27 cellular contexts compared by ENCODE assay signal in genomic region chr4:120055167-120055566, GRCh38. TPM values are rescaled to one million over a fixed set of nuclear protein-coding genes. Genes with fewer than 3 reads are reported as not detected.
DNase-seq lines count a peak whose midpoint lies in the region; ATAC-seq and TF ChIP-seq lines count a peak whose summit lies in the region.
"Had no signal": no experiment of that assay in that cellular context is flagged by ENCODE, and none has a peak within 500 bp of the region (broad histone marks: within the 10 kb centered on the region; RNA-seq: fewer than 3 reads in every experiment).

No MANE protein-coding gene starts in this region.

- no peak overlapping the region for H3K9ac ChIP-seq in mesenchymal stem cell (ENCODE audit: low read length)

- no peak for ATAC-seq in GM21717 (IDR thresholded peaks at IDR 0.05; ENCODE audit: unreplicated experiment)
- ATAC-seq: activated T-cell treated with anti-CD3 and anti-CD28 coated beads, Interleukin-2, amount 50 U/mL, for 72 hours; GM23338; heart right ventricle; left cardiac atrium; stimulated activated memory B cell treated with anti-CD40 and anti-IgM and Interleukin-4, amounts not matched to agents 10 μg/mL and 1 μg/mL and 100 μg/mL, for 72 hours had no signal

- no peak overlapping the region for H2AK5ac ChIP-seq in mesenchymal stem cell (ENCODE audit: low read length, severe bottlenecking)

- H3K27ac ChIP-seq in ascending aorta (peak overlapping the region; percentile 77 to 87), mesenchymal stem cell (ENCODE audit: low read length, poor library complexity, severe bottlenecking) (no peak overlapping the region), tibial artery (peak overlapping the region; percentile 66 to 79), coronary artery (peak overlapping the region in 1 of 2 donors; percentile 62)
- H3K27ac ChIP-seq: cardiac muscle cell, heart right ventricle, right atrium auricular region had no signal

- H3K4me1 ChIP-seq in ascending aorta (peaks cover 6 to 24% of the 10 kb centered on the region in 2 donors), mesenchymal stem cell (ENCODE audit: control insufficient read depth, insufficient read depth, low read depth, low read length) (peaks cover 2% of the 10 kb centered on the region), tibial artery (peaks cover 0 to 33% (median 9%) of the 10 kb centered on the region in 4 donors)
- H3K4me1 ChIP-seq: right atrium auricular region had no signal

- no CpG with 5 or more reads among the region's 1 CpG for WGBS in mesenchymal stem cell

- peaks cover 8% of the 10 kb centered on the region for H3K79me1 ChIP-seq in mesenchymal stem cell (replicated peaks; ENCODE audit: low read length, poor library complexity, severe bottlenecking)

- no peak overlapping the region for H3K4me2 ChIP-seq in mesenchymal stem cell (ENCODE audit: low read length, poor library complexity, severe bottlenecking)
- H3K4me2 ChIP-seq: GM23338 had no signal

- intact Hi-C loops in ascending aorta (cut with DNase I) (loop anchor here (5.0 to 10.0 kb wide), 2 partner anchors 600 to 1073 kb away; no protein-coding TSS in a partner anchor), tibial artery (cut with DNase I; ENCODE audit: low total_unique reads) (loop anchor here (5.0 kb wide), 1 partner anchor 743 kb away; no protein-coding TSS in a partner anchor)

- no peak overlapping the region for H2AFZ ChIP-seq in mesenchymal stem cell (ENCODE audit: low read depth, low read length)
- H2AFZ ChIP-seq: GM23338 had no signal

- H3K23ac ChIP-seq in mesenchymal stem cell (ENCODE audit: low read length in 2 of 2): no peak overlapping the region

- DNase-seq in NOMO-1 treated with DMSO at 0.1 percent for 48 hours (lab: John Stamatoyannopoulos, UW; ENCODE audit: unreplicated experiment) (peak; percentile 11), NOMO-1 treated with dmso at 0.1 percent for 144 hours (lab: John Stamatoyannopoulos, UW; ENCODE audit: unreplicated experiment) (no peak), ascending aorta (ENCODE audit: low spot score in 2 of 2) (no peak), mesenchymal stem cell (peak; percentile 68), tibial artery (no peak), midbrain (lab: John Stamatoyannopoulos, UW) (no peak), coronary artery (ENCODE audit: low spot score) (no peak)
- DNase-seq: activated CD4-positive, alpha-beta T cell treated with anti-CD3 and anti-CD28 coated beads, Interleukin-2, amount 10 ng/mL, durations not matched to agents 24 days and 14 days; activated naive CD4-positive, alpha-beta T cell treated with anti-CD3 and anti-CD28 coated beads for 36 hours; activated T-cell treated with anti-CD3 and anti-CD28 coated beads, Interleukin-2, amount 50 U/mL, for 72 hours; amygdala; dermis blood vessel endothelial cell; DMS53; GF-D8; heart right ventricle; KG1; left cardiac atrium; naive B cell; NCI-H187 treated with DMSO at 0.1 percent for 48 hours; NCI-H446 treated with DMSO at 0.1 percent for 48 hours; occipital lobe; stimulated activated CD4-positive, alpha-beta T cell treated with anti-CD3 and anti-CD28 coated beads, Interleukin-4, amount 100 ng/mL, for 1 hour had no signal

- no peak overlapping the region for H2BK12ac ChIP-seq in mesenchymal stem cell (ENCODE audit: low read length in 2 of 2)

- H2BK15ac ChIP-seq in mesenchymal stem cell (ENCODE audit: low read depth, poor library complexity, severe bottlenecking): no peak overlapping the region

- H3K9me3 ChIP-seq in ascending aorta (no peaks in the 10 kb centered on the region), mesenchymal stem cell (ENCODE audit: control insufficient read depth, low read length) (no peaks in the 10 kb centered on the region), tibial artery (no peaks in the 10 kb centered on the region)
- H3K9me3 ChIP-seq: heart right ventricle, right atrium auricular region had no signal

- no peak overlapping the region for H3K4ac ChIP-seq in mesenchymal stem cell (ENCODE audit: low read depth in 1 of 2, low read length in 2 of 2)

- H2BK5ac ChIP-seq in mesenchymal stem cell (ENCODE audit: low read depth, low read length, poor library complexity, severe bottlenecking): no peak overlapping the region

- H3K14ac ChIP-seq in mesenchymal stem cell (ENCODE audit: low read length in 2 of 2): no peak overlapping the region

- no peak overlapping the region for H2BK120ac ChIP-seq in mesenchymal stem cell (ENCODE audit: low read depth, low read length)

- no peak overlapping the region for H3K4me3 ChIP-seq in ascending aorta
- no peak overlapping the region for H3K4me3 ChIP-seq in mesenchymal stem cell (ENCODE audit: insufficient read depth in 1 of 2, low read depth in 1 of 2, low read length in 2 of 2)
- no peak overlapping the region for H3K4me3 ChIP-seq in tibial artery
- H3K4me3 ChIP-seq in coronary artery: no peak overlapping the region
- H3K4me3 ChIP-seq: cardiac muscle cell, GM23338, heart right ventricle, right atrium auricular region had no signal

- no peak overlapping the region for H4K91ac ChIP-seq in mesenchymal stem cell (ENCODE audit: low read length)

- H3K27me3 ChIP-seq in ascending aorta: no peaks in the 10 kb centered on the region
- no peaks in the 10 kb centered on the region for H3K27me3 ChIP-seq in mesenchymal stem cell (ENCODE audit: control insufficient read depth in 1 of 2, insufficient read depth in 1 of 2, low read length in 2 of 2)
- no peaks in the 10 kb centered on the region for H3K27me3 ChIP-seq in tibial artery
- H3K27me3 ChIP-seq: cardiac muscle cell, heart right ventricle, right atrium auricular region had no signal

- no peak overlapping the region for H3K18ac ChIP-seq in mesenchymal stem cell (ENCODE audit: low read depth in 1 of 2, low read length in 2 of 2)

- no peak for TF ChIP-seq CTCF in ascending aorta (IDR thresholded peaks at IDR 0.05)
- TF ChIP-seq CTCF in tibial artery (IDR thresholded peaks at IDR 0.05): no peak
- no peak for TF ChIP-seq CTCF in coronary artery (IDR thresholded peaks at IDR 0.05)

- H4K8ac ChIP-seq in mesenchymal stem cell (ENCODE audit: low read length): no peak overlapping the region

- H3K36me3 ChIP-seq in ascending aorta (no peaks in the 10 kb centered on the region), mesenchymal stem cell (ENCODE audit: control insufficient read depth in 1 of 2, insufficient read depth in 2 of 2, low read depth in 1 of 2, low read length in 2 of 2) (no peaks in the 10 kb centered on the region), tibial artery (no peaks in the 10 kb centered on the region)
- H3K36me3 ChIP-seq: right atrium auricular region had no signal

RNA-seq across cellular contexts. Expression of gene MAD2L1, which starts 11.5 kb away (rescaled TPM):
- 12.8 TPM for total RNA-seq in ascending aorta
- polyA plus RNA-seq in mesenchymal stem cell (2013, experiment 1 of 2): 5.1 TPM
- polyA plus RNA-seq in mesenchymal stem cell (2013, experiment 2 of 2): 6.1 TPM

Comparison
In these comparisons a context has a peak if more than half of its experiments do, and no peak if none do; other contexts are left out.
1. DNase-seq: peak in NOMO-1 treated with DMSO at 0.1 percent for 48 hours (single experiment) and mesenchymal stem cell (single experiment); none in NOMO-1 treated with dmso at 0.1 percent for 144 hours (single experiment), ascending aorta (0 of 2), tibial artery (0 of 2), midbrain (single experiment) and coronary artery (single experiment).